ENCODE assay signal across 8 cellular contexts in genomic region chr1:87674791-87675190, GRCh38.
"Had no signal": no experiment of that assay in that cellular context is flagged by ENCODE, and none has a peak within 500 bp of the region (broad histone marks: within the 10 kb centered on the region; RNA-seq: fewer than 3 reads in every experiment).

No MANE protein-coding gene starts in this region.

- H3K4me3 Mint-ChIP-seq: GM23338, H9, IgD-negative memory B cell had no signal

- H3K4me1 Mint-ChIP-seq: GM23338, IgD-negative memory B cell had no signal

- ATAC-seq: GM23338 had no signal

- H3K27ac Mint-ChIP-seq: GM23338, H9, IgD-negative memory B cell had no signal

- H3K27me3 Mint-ChIP-seq: IgD-negative memory B cell had no signal

- H3K4me3 ChIP-seq: GM23338 had no signal

- DNase-seq: H9, HCEC 1CT, KG1 had no signal

- FAIRE-seq: H1, H54, HTR-8/SVneo had no signal

- H3K4me2 ChIP-seq: GM23338 had no signal
